ENCODE assay signal across 22 cellular contexts in the genomic region with DNA sequence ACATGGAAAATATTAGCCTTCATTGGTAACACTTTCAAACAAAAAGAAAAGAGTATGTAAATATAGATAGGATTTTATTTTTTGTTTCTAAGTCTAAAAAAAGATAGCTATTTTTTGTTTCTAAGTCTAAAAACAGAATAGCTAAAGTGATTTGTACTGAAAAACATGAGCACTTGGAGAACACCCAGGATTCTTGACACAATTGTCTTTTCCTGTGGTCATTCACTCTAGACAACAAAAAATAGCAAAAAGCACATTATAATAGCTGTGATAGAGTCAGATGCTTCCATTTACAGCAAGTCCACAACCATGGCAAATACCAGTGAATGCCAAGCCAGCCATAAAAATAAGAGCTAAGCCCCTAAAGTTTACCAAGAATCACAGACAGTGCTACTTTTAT. TPM values are rescaled to one million over a fixed set of nuclear protein-coding genes. Genes with fewer than 3 reads are reported as not detected.
"Had no signal": no experiment of that assay in that cellular context is flagged by ENCODE, and none has a peak within 500 bp of the region (broad histone marks: within the 10 kb centered on the region; RNA-seq: fewer than 3 reads in every experiment).

No MANE protein-coding gene starts in this region.

- H3K9me3 ChIP-seq: body of pancreas, left lung, mucosa of descending colon, right lobe of liver had no signal

- H3K36me3 Mint-ChIP-seq: type B pancreatic cell had no signal

- H3K27me3 Mint-ChIP-seq: stimulated activated naive CD8-positive, alpha-beta T cell treated with anti-CD3 and anti-CD28 coated beads, Interleukin-15, amount 100 ng/mL, for 72 hours had no signal

- ATAC-seq: body of pancreas; left lung; right lobe of liver; stimulated activated naive CD8-positive, alpha-beta T cell treated with anti-CD3 and anti-CD28 coated beads, Interleukin-15, amount 100 ng/mL, for 72 hours had no signal

- H3K4me3 ChIP-seq: body of pancreas, left lung, mucosa of descending colon, right lobe of liver, smooth muscle cell had no signal

- H3K9ac ChIP-seq: parathyroid adenoma had no signal

- H3K27me3 ChIP-seq: body of pancreas had no signal

- DNase-seq: activated CD4-positive, alpha-beta T cell treated with anti-CD3 and anti-CD28 coated beads, Interleukin-2, amount 50 U/mL, for 1 hour; activated CD4-positive, CD25-positive, alpha-beta regulatory T cell treated with anti-CD3 and anti-CD28 coated beads, Interleukin-2, amount 50 U/mL, for 72 hours; activated CD8-positive, alpha-beta memory T cell treated with anti-CD3 and anti-CD28 coated beads, Interleukin-2, amount 50 U/mL, for 4 hours; activated effector memory CD4-positive, alpha-beta T cell treated with anti-CD3 and anti-CD28 coated beads, Interleukin-2, amount 50 U/mL, for 16 hours; activated naive CD4-positive, alpha-beta T cell treated with anti-CD3 and anti-CD28 coated beads, Interleukin-2, amount 50 U/mL, for 16 hours; activated T-cell treated with anti-CD3 and anti-CD28 coated beads, Interleukin-2, amount 50 U/mL, for 48 hours; body of pancreas; foreskin melanocyte; kidney; left lung; mucosa of descending colon; right lobe of liver; stimulated activated CD4-positive, alpha-beta T cell treated with anti-CD3 and anti-CD28 coated beads, Interleukin-4, amount 100 ng/mL, for 1 hour; stimulated activated naive CD8-positive, alpha-beta T cell treated with anti-CD3 and anti-CD28 coated beads, Interleukin-15, amount 100 ng/mL, for 72 hours; T-helper 2 cell had no signal

- H3K4me1 ChIP-seq: body of pancreas, left lung, parathyroid adenoma, right lobe of liver had no signal

- H3K36me3 ChIP-seq: left lung, right lobe of liver had no signal

- H3K9me3 Mint-ChIP-seq: nephron; stimulated activated naive CD8-positive, alpha-beta T cell treated with anti-CD3 and anti-CD28 coated beads, Interleukin-15, amount 100 ng/mL, for 72 hours; type B pancreatic cell had no signal

- H3K27ac Mint-ChIP-seq: nephron; stimulated activated naive CD8-positive, alpha-beta T cell treated with anti-CD3 and anti-CD28 coated beads, Interleukin-15, amount 100 ng/mL, for 72 hours; type B pancreatic cell had no signal

- H3K4me3 Mint-ChIP-seq: nephron; stimulated activated naive CD8-positive, alpha-beta T cell treated with anti-CD3 and anti-CD28 coated beads, Interleukin-15, amount 100 ng/mL, for 72 hours; type B pancreatic cell had no signal

RNA-seq across cellular contexts. Expression of a gene that starts 36.7 kb away (rescaled TPM):
- total RNA-seq: cardiac septum, fibroblast of lung, lung microvascular endothelial cell, smooth muscle cell had no signal
- polyA plus RNA-seq: fibroblast of lung, smooth muscle cell had no signal
